In the genomic region with DNA sequence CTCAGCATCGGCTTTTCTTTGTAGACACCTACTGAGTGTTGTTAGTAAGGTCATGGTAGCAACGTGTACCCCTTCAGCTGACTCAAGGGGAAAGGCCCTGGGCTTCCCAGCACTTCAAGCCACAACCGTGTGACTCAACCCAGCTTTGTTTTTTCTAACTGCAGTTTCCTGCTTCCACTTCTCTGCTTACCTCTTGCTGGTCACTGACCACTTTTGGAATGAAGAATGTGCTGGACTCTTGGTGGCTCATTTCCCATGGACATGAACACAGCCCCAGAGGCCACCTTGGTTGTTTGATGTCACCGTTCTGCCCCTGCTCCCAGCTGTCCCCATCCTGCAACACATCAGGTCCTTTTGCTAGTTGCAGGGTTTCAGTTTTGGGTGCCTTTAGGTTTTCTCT, we compare ENCODE assay signal across 8 cellular contexts.
DNase-seq lines count a peak whose midpoint lies in the region; ATAC-seq and TF ChIP-seq lines count a peak whose summit lies in the region.

No MANE protein-coding gene starts in this region.

- peak overlapping the region; percentile 100 for H3K27ac Mint-ChIP-seq in Calu3 (ENCODE audit: unreplicated experiment)

- H3K27ac ChIP-seq in HCT116 (ENCODE audit: low read depth, low read length): peak overlapping the region; percentile 49
- no peak overlapping the region for H3K27ac ChIP-seq in RWPE1
- no peak overlapping the region for H3K27ac ChIP-seq in SJCRH30

- intact Hi-C loops in Calu3 (cut with micrococcal nuclease; ENCODE audit: unreplicated experiment): loop anchor here (5.0 kb wide), 1 partner anchor 69 kb away; the partner anchor contains the start of gene ZNF438
- intact Hi-C loops in HCT116 (cut with micrococcal nuclease): no loop called here

- peaks cover 15% of the 10 kb centered on the region for H3K36me3 Mint-ChIP-seq in Calu3 (ENCODE audit: insufficient read depth, unreplicated experiment)

- H3K4me3 ChIP-seq in HCT116 (replicated peaks in 1 of 2; ENCODE audit: low read depth in 1 of 2, low read length in 2 of 2) (0 out of 4 replicates have a peak overlapping the region, but pooled peaks of 1 of the 2 experiments have one; percentile 6), astrocyte of the cerebellum (ENCODE audit: low read depth, low read length) (no peak overlapping the region), SJCRH30 (no peak overlapping the region)

- peak; percentile 73 for DNase-seq in Calu3
- peak; percentile 85 for DNase-seq in HCT116 (ENCODE audit: low read depth, low spot score)
- peak; percentile 57 for DNase-seq in RWPE1 (ENCODE audit: low spot score)
- DNase-seq in astrocyte of the cerebellum (ENCODE audit: low read depth): peak; percentile 76
- DNase-seq in stimulated activated CD4-positive, alpha-beta T cell treated with anti-CD3 and anti-CD28 coated beads, Interleukin-12 subunit alpha, Interleukin-12 subunit beta, amount 100 ng/mL, for 48 hours (ENCODE audit: low read depth in 2 of 3, low spot score in 1 of 3): peak; percentile 56 to 68 (median 65)
- DNase-seq in SJCRH30: no peak
- no peak for DNase-seq in GM19238 (ENCODE audit: insufficient read length, low spot score)
- no peak for DNase-seq in NCI-H2227 treated with DMSO at 0.1 percent for 48 hours (lab: John Stamatoyannopoulos, UW)

- no peaks in the 10 kb centered on the region for H3K9me2 ChIP-seq in HCT116 (ENCODE audit: insufficient read depth)

- H3K27me3 ChIP-seq in HCT116 (ENCODE audit: insufficient read depth, low read length): no peaks in the 10 kb centered on the region
- H3K27me3 ChIP-seq in SJCRH30: no peaks in the 10 kb centered on the region

- no peaks in the 10 kb centered on the region for H3K9me3 Mint-ChIP-seq in Calu3 (ENCODE audit: low read depth, unreplicated experiment)

- no peak for TF ChIP-seq POLR2A in HCT116 (IDR thresholded peaks at IDR 0.05; ENCODE audit: borderline replicate concordance, extremely low read depth, insufficient read depth, insufficient read length)

- H3K4me1 ChIP-seq in HCT116 (ENCODE audit: control insufficient read depth in 1 of 2, insufficient read depth in 2 of 2, low read length in 2 of 2): peaks cover 23 to 32% of the 10 kb centered on the region in 2 experiments
- peaks cover 10% of the 10 kb centered on the region; the same call in 1 of the 2 replicates for H3K4me1 ChIP-seq in SJCRH30

- TF ChIP-seq RAD21 in HCT116 (IDR thresholded peaks at IDR 0.05; ENCODE audit: low read depth): no peak

- POLR2A ChIA-PET in HCT116 (lab: Charles Lee) (no interaction called here), RWPE1 (lab: Yijun Ruan, JAX; ENCODE audit: low non-redundant PET) (no interaction called here)

- in situ Hi-C loops in astrocyte of the cerebellum (cut with HindIII; ENCODE audit: low sequenced_read_pairs): no loop called here

- H3K9me3 ChIP-seq in HCT116 (ENCODE audit: control insufficient read depth in 1 of 2, insufficient read depth in 1 of 2, low read depth in 1 of 2, low read length in 2 of 2) (no peaks in the 10 kb centered on the region), SJCRH30 (replicated peaks) (no peaks in the 10 kb centered on the region)

- no peaks in the 10 kb centered on the region for H3K27me3 Mint-ChIP-seq in Calu3 (ENCODE audit: unreplicated experiment)

- TF ChIP-seq CTCF in Calu3 (IDR thresholded peaks at IDR 0.05; ENCODE audit: unreplicated experiment) (no peak), HCT116 (IDR thresholded peaks at IDR 0.05 in 2 of 3, conservative IDR thresholded peaks at IDR 0.05 in 1 of 3; ENCODE audit: borderline replicate concordance in 1 of 3, insufficient read depth in 1 of 3, low read depth in 2 of 3, low read length in 2 of 3) (no peak), RWPE1 (conservative IDR thresholded peaks at IDR 0.05; ENCODE audit: low read depth) (no peak), astrocyte of the cerebellum (IDR thresholded peaks at IDR 0.05; ENCODE audit: low read depth, low read length, missing control alignments) (no peak)

- peak overlapping the region; percentile 82 for H3K4me2 ChIP-seq in HCT116 (ENCODE audit: low read length)

- no peaks in the 10 kb centered on the region for H4K20me1 ChIP-seq in HCT116 (ENCODE audit: insufficient read depth)

- H3K4me1 Mint-ChIP-seq in Calu3 (ENCODE audit: low read depth, unreplicated experiment): peaks cover 26% of the 10 kb centered on the region

- RAD21 ChIA-PET in HCT116 (lab: Charles Lee; ENCODE audit: low non-redundant PET in 1 of 2, low total read pairs in 2 of 2, uncharacterized antibody in 2 of 2, unreplicated experiment in 2 of 2): interaction anchor here in 1 of 2 experiments (2.1 kb wide), 1 partner anchor 17 kb away, joined by 5 read pairs; no protein-coding TSS in a partner anchor

- H3K36me3 ChIP-seq in HCT116 (ENCODE audit: control insufficient read depth in 1 of 2, insufficient read depth in 2 of 2, low read length in 2 of 2) (no peaks in the 10 kb centered on the region), SJCRH30 (no peaks in the 10 kb centered on the region)

- H2AFZ ChIP-seq in HCT116 (ENCODE audit: low read depth, low read length, poor library complexity, severe bottlenecking): peak overlapping the region; percentile 48

- BruUV-seq in Calu3 (replicated peaks; lab: Mats Ljungman, UMichigan) (no TSS peak), HCT116 (replicated peaks; lab: Mats Ljungman, UMichigan) (no TSS peak)

- CTCF ChIA-PET in Calu3 (lab: Charles Lee) (interaction anchor here (0.6 to 2.8 kb wide), 6 partner anchors 16 to 317 kb away, joined by 3 to 14 read pairs (median 4); partner anchors contain the start of gene ZNF438), HCT116 (lab: Charles Lee) (no interaction called here), RWPE1 (lab: Yijun Ruan, JAX) (no interaction called here)

- no peaks in the 10 kb centered on the region for H3K79me2 ChIP-seq in HCT116 (ENCODE audit: insufficient read depth, low read length)

- peak; percentile 61 for ATAC-seq in HCT116

- H3K4me3 Mint-ChIP-seq in Calu3 (ENCODE audit: low read depth, unreplicated experiment): peak overlapping the region; percentile 41

- H3K9ac ChIP-seq in HCT116 (ENCODE audit: low read length): no peak overlapping the region

TF ChIP-seq in HCT116, 20 proteins besides CTCF, POLR2A, EP300 and RAD21:
- TF ChIP-seq REST (IDR thresholded peaks at IDR 0.05; ENCODE audit: low read depth) (no peak), CBX3 (IDR thresholded peaks at IDR 0.05; ENCODE audit: low read depth) (peak; percentile 92), CEBPB (IDR thresholded peaks at IDR 0.05; ENCODE audit: low read depth) (no peak; the same call in 1 of the 2 replicates), POLR2AphosphoS5 (IDR thresholded peaks at IDR 0.05; ENCODE audit: low read depth, low read length) (peak; percentile 36; the same call in 1 of the 2 replicates), EZH2phosphoT487 (IDR thresholded peaks at IDR 0.05; ENCODE audit: borderline replicate concordance) (no peak), ELF1 (IDR thresholded peaks at IDR 0.05; ENCODE audit: borderline replicate concordance, low read depth) (no peak), TCF7L2 (IDR thresholded peaks at IDR 0.05; ENCODE audit: borderline replicate concordance, extremely low read depth, insufficient read depth, insufficient read length) (no peak), JUND (IDR thresholded peaks at IDR 0.05) (peak; percentile 86), SP1 (IDR thresholded peaks at IDR 0.05; ENCODE audit: low read depth) (peak; percentile 80), SIN3A (IDR thresholded peaks at IDR 0.05; ENCODE audit: low read depth) (no peak), MAX (IDR thresholded peaks at IDR 0.05) (peak; percentile 81), ZFX (IDR thresholded peaks at IDR 0.05) (no peak), EZH2 (IDR thresholded peaks at IDR 0.05) (no peak), FOSL1 (IDR thresholded peaks at IDR 0.05; ENCODE audit: low read depth) (peak; percentile 81), EGR1 (IDR thresholded peaks at IDR 0.05; ENCODE audit: low read depth) (no peak), ATF3 (IDR thresholded peaks at IDR 0.05) (no peak), ZNF274 (IDR thresholded peaks at IDR 0.05; ENCODE audit: low read depth, low read length) (no peak), SRF (IDR thresholded peaks at IDR 0.05; ENCODE audit: low read depth) (peak; percentile 75; the same call in 1 of the 2 replicates)

Comparison
In these comparisons a context has a peak if more than half of its experiments do, and no peak if none do; other contexts are left out.
1. DNase-seq: peak in Calu3 (single experiment), HCT116 (single experiment), RWPE1 (single experiment), astrocyte of the cerebellum (single experiment) and stimulated activated CD4-positive, alpha-beta T cell treated with anti-CD3 and anti-CD28 coated beads, Interleukin-12 subunit alpha, Interleukin-12 subunit beta, amount 100 ng/mL, for 48 hours (3 of 3); none in SJCRH30 (0 of 2), GM19238 (single experiment) and NCI-H2227 treated with DMSO at 0.1 percent for 48 hours (single experiment).